Comparison of ENCODE assay signal across 12 cellular contexts in genomic region chr3:98778383-98778782, GRCh38. TPM values are rescaled to one million over a fixed set of nuclear protein-coding genes. Genes with fewer than 3 reads are reported as not detected.
DNase-seq lines count a peak whose midpoint lies in the region; ATAC-seq and TF ChIP-seq lines count a peak whose summit lies in the region.
"Had no signal": no experiment of that assay in that cellular context is flagged by ENCODE, and none has a peak within 500 bp of the region (broad histone marks: within the 10 kb centered on the region; RNA-seq: fewer than 3 reads in every experiment).

No MANE protein-coding gene starts in this region.

- no peak overlapping the region for H3K4me3 ChIP-seq in liver (ENCODE audit: low read depth in 1 of 3, low read length in 3 of 3)
- no peak overlapping the region for H3K4me3 ChIP-seq in aorta (ENCODE audit: low read length in 2 of 2)

- H3K4me1 ChIP-seq in liver (ENCODE audit: control insufficient read depth in 4 of 4, insufficient read depth in 4 of 4, low read length in 3 of 4) (peaks cover 20 to 45% (median 34%) of the 10 kb centered on the region in 4 donors), aorta (ENCODE audit: control insufficient read depth in 1 of 2, insufficient read depth in 2 of 2, low read length in 2 of 2) (peaks cover 18 to 28% of the 10 kb centered on the region in 2 donors)

- DNase-seq in AML-193 (lab: John Stamatoyannopoulos, UW) (peak; percentile 87), HT1080 (ENCODE audit: low read depth) (peak; percentile 80), astrocyte of the hippocampus (ENCODE audit: low read depth, low spot score) (peak; percentile 49), NCI-H2029 (lab: John Stamatoyannopoulos, UW) (no peak), aorta (no peak), GOT3 (lab: John Stamatoyannopoulos, UW) (no peak), AG08395 (ENCODE audit: low spot score) (no peak)
- DNase-seq: kidney glomerular epithelial cell, NCI-H2081 treated with DMSO at 0.1 percent for 48 hours, nucleus accumbens had no signal

- no peak for TF ChIP-seq CTCF in liver (IDR thresholded peaks at IDR 0.05; ENCODE audit: low read depth, low read length, missing input control)

- H3K36me3 ChIP-seq in liver (ENCODE audit: control insufficient read depth in 4 of 4, insufficient read depth in 3 of 4, low read depth in 1 of 4, low read length in 3 of 4) (peaks cover 0 to 31% (median 4%) of the 10 kb centered on the region in 4 donors), aorta (ENCODE audit: control insufficient read depth in 1 of 2, insufficient read depth in 2 of 2, low read length in 1 of 2) (no peaks in the 10 kb centered on the region)

- ATAC-seq in aorta (ENCODE audit: low FRiP score), result no peak

- WGBS in liver, result 79% methylated on average over 5 of the region's 5 CpGs
- WGBS in aorta, 2 donors, result 83 to 91% methylated on average over 5 of the region's 5 CpGs

- intact Hi-C loops in aorta (cut with DNase I), result no loop called here

- peak overlapping the region in 1 of 2 donors; percentile 16 for H3K9ac ChIP-seq in liver (ENCODE audit: low read depth in 1 of 2, low read length in 2 of 2)

- H3K9me3 ChIP-seq in liver (ENCODE audit: control insufficient read depth in 4 of 4, low read length in 3 of 4) (no peaks in the 10 kb centered on the region), aorta (ENCODE audit: control insufficient read depth, low read length) (no peaks in the 10 kb centered on the region)

- no peak for TF ChIP-seq RAD21 in liver (IDR thresholded peaks at IDR 0.05)

- H3K27me3 ChIP-seq in liver (ENCODE audit: control insufficient read depth in 4 of 4, insufficient read depth in 4 of 4, low read length in 3 of 4) (no peaks in the 10 kb centered on the region), aorta (ENCODE audit: control insufficient read depth in 1 of 2, insufficient read depth in 2 of 2, low read length in 1 of 2) (no peaks in the 10 kb centered on the region)

- H3K27ac ChIP-seq in liver (ENCODE audit: low read depth in 1 of 2, low read length in 2 of 2) (peak overlapping the region; percentile 64 to 72), aorta (ENCODE audit: low read depth in 1 of 2, low read length in 2 of 2) (peak overlapping the region in 1 of 2 donors; percentile 35)

TF ChIP-seq in liver, 16 proteins besides CTCF, POLR2A, EP300 and RAD21:
- TF ChIP-seq JUND (IDR thresholded peaks at IDR 0.05), result no peak
- no peak for TF ChIP-seq ZBTB33 (IDR thresholded peaks at IDR 0.05)
- TF ChIP-seq HNF4A (conservative IDR thresholded peaks at IDR 0.05), result no peak
- no peak for TF ChIP-seq FOXA2 (IDR thresholded peaks at IDR 0.05)
- no peak for TF ChIP-seq RXRA (IDR thresholded peaks at IDR 0.05)
- TF ChIP-seq TAF1 (conservative IDR thresholded peaks at IDR 0.05), result no peak
- TF ChIP-seq MAX (IDR thresholded peaks at IDR 0.05), result no peak
- TF ChIP-seq ATF3 (IDR thresholded peaks at IDR 0.05), result no peak
- no peak for TF ChIP-seq EGR1 (IDR thresholded peaks at IDR 0.05; ENCODE audit: low read depth in 2 of 2)
- no peak for TF ChIP-seq REST (IDR thresholded peaks at IDR 0.05)

RNA-seq across cellular contexts. Expression of gene ST3GAL6, which starts 15.2 kb away (rescaled TPM):
- 11.1 and 12.4 TPM in 2 replicates for total RNA-seq in HT1080 (2014; rRNA removed; shearing (Covaris generic))
- polyA plus RNA-seq in HT1080 (2015; cell fraction: cytosol; rRNA removed), result 4.8 and 6.4 TPM in 2 replicates
- 10.0 and 11.5 TPM in 2 replicates for polyA plus RNA-seq in HT1080 (2015; cell fraction: nucleus; rRNA removed)
- total RNA-seq in liver (10 to 100 TPM; 20.0 to 79.7 TPM), aorta (10 to 100 TPM; 12.2 to 21.1 TPM)
- polyA plus RNA-seq in liver (10 to 100 TPM; 17.3 to 38.9 TPM), aorta (10 to 100 TPM in 1 of 2 donors, 1 to 10 TPM in 1; 7.5 to 27.9 TPM)
- total RNA-seq: B cell had no signal

Comparison
In these comparisons a context has a peak if more than half of its experiments do, and no peak if none do; other contexts are left out.
1. DNase-seq: peak in AML-193 (2 of 2), HT1080 (single experiment) and astrocyte of the hippocampus (single experiment); none in NCI-H2029 (single experiment), aorta (0 of 2), GOT3 (single experiment) and AG08395 (single experiment).